8 cellular contexts compared by ENCODE assay signal in genomic region chr10:14553434-14553833, GRCh38.
DNase-seq lines count a peak whose midpoint lies in the region; ATAC-seq and TF ChIP-seq lines count a peak whose summit lies in the region.

No MANE protein-coding gene starts in this region.

- no peaks in the 10 kb centered on the region for H3K36me3 ChIP-seq in Loucy (ENCODE audit: insufficient read depth, low read length)

- H3K27me3 Mint-ChIP-seq in CD14-positive monocyte (ENCODE audit: low read depth in 3 of 3) (peaks cover 0 to 1% (median 0%) of the 10 kb centered on the region in 3 donors), memory B cell (no peaks in the 10 kb centered on the region)

- ATAC-seq in memory B cell (ENCODE audit: low read depth), result no peak
- no peak for ATAC-seq in HG02870 (IDR thresholded peaks at IDR 0.05; ENCODE audit: unreplicated experiment)

- H3K27ac Mint-ChIP-seq in CD14-positive monocyte, result peak overlapping the region; percentile 96 to 100 (median 98)
- H3K27ac Mint-ChIP-seq in memory B cell, result peak overlapping the region; percentile 82

- no peak overlapping the region for H3K4me3 ChIP-seq in Loucy (ENCODE audit: low read length, poor library complexity, severe bottlenecking)

- H3K4me3 Mint-ChIP-seq in CD14-positive monocyte, result peak overlapping the region in 1 of 2 donors; percentile 66
- H3K4me3 Mint-ChIP-seq in memory B cell, result peak overlapping the region; percentile 24

- H3K4me2 ChIP-seq in Loucy (ENCODE audit: low read depth, low read length, poor library complexity, severe bottlenecking), result peak overlapping the region; percentile 60

- intact Hi-C loops in CD14-positive monocyte (cut with micrococcal nuclease), result loop anchor here (5.0 kb wide), 3 partner anchors 44 to 109 kb away; no protein-coding TSS in a partner anchor

- peaks cover 43% of the 10 kb centered on the region for H3K79me2 ChIP-seq in Loucy (ENCODE audit: insufficient read depth, low read length)

- no peaks in the 10 kb centered on the region for H3F3A ChIP-seq in Loucy (ENCODE audit: low read depth)

- no peak overlapping the region for H2AFZ ChIP-seq in Loucy (ENCODE audit: low read length)

- no peaks in the 10 kb centered on the region for H3K27me3 ChIP-seq in Loucy (ENCODE audit: insufficient read depth, low read length, poor library complexity, severe bottlenecking)

- no peaks in the 10 kb centered on the region for H3K9me3 Mint-ChIP-seq in CD14-positive monocyte
- no peaks in the 10 kb centered on the region for H3K9me3 Mint-ChIP-seq in memory B cell

- peaks cover 92% of the 10 kb centered on the region for H3K4me1 Mint-ChIP-seq in CD14-positive monocyte
- peaks cover 58% of the 10 kb centered on the region for H3K4me1 Mint-ChIP-seq in memory B cell

- H3K36me3 Mint-ChIP-seq in CD14-positive monocyte (peaks cover 41 to 44% of the 10 kb centered on the region in 2 donors), memory B cell (peaks cover 16% of the 10 kb centered on the region)

- peaks cover 21% of the 10 kb centered on the region for H3K4me1 ChIP-seq in Loucy (ENCODE audit: insufficient read depth, low read length, poor library complexity, severe bottlenecking)

- peaks cover 4% of the 10 kb centered on the region for H4K20me1 ChIP-seq in Loucy (ENCODE audit: insufficient read depth, low read length, poor library complexity, severe bottlenecking)

- TF ChIP-seq CTCF in CD14-positive monocyte (IDR thresholded peaks at IDR 0.05), result no peak
- no peak for TF ChIP-seq CTCF in Loucy (conservative IDR thresholded peaks at IDR 0.05; ENCODE audit: low read length)

- no peaks in the 10 kb centered on the region for H3K9me2 ChIP-seq in Loucy (replicated peaks; ENCODE audit: low read depth, low read length)

- peak overlapping the region; percentile 15 for H3K9ac ChIP-seq in Loucy (ENCODE audit: low read depth, low read length, poor library complexity, severe bottlenecking)

- DNase-seq in CD14-positive monocyte (ENCODE audit: low spot score), result no peak
- DNase-seq in amniotic epithelial cell (ENCODE audit: low read depth), result peak; percentile 74
- no peak for DNase-seq in memory B cell (ENCODE audit: low spot score in 2 of 2)
- DNase-seq in D341Med (ENCODE audit: low spot score), result no peak
- DNase-seq in HuH-7.5 (ENCODE audit: low spot score), result no peak
- DNase-seq in DMS153 (lab: John Stamatoyannopoulos, UW), result no peak

- H3K9me3 ChIP-seq in Loucy (ENCODE audit: insufficient read depth, low read depth, low read length), result no peaks in the 10 kb centered on the region
